10 cellular contexts compared by ENCODE assay signal in genomic region chr17:71071837-71072236, GRCh38.
DNase-seq lines count a peak whose midpoint lies in the region; ATAC-seq and TF ChIP-seq lines count a peak whose summit lies in the region.
"Had no signal": no experiment of that assay in that cellular context is flagged by ENCODE, and none has a peak within 500 bp of the region (broad histone marks: within the 10 kb centered on the region; RNA-seq: fewer than 3 reads in every experiment).

No MANE protein-coding gene starts in this region.

- H3K36me3 ChIP-seq in fibroblast of lung (ENCODE audit: control insufficient read depth, insufficient read depth, low read length) (no peaks in the 10 kb centered on the region), colonic mucosa (no peaks in the 10 kb centered on the region)

- CTCF ChIA-PET in activated CD4-positive, alpha-beta T cell treated with anti-CD3 and anti-CD28 coated beads, Interleukin-2, amount 10 ng/mL, durations not matched to agents 7 days and 5 days (lab: Charles Lee): no interaction called here
- CTCF ChIA-PET in RWPE1 (lab: Yijun Ruan, JAX): no interaction called here

- H3K9me3 ChIP-seq in fibroblast of lung (ENCODE audit: control insufficient read depth, insufficient read depth, low read depth, low read length) (no peaks in the 10 kb centered on the region), colonic mucosa (no peaks in the 10 kb centered on the region)

- H4K20me1 ChIP-seq in fibroblast of lung (ENCODE audit: control insufficient read depth, extremely low read depth, insufficient read depth, low read length): no peaks in the 10 kb centered on the region

- H3K9me3 Mint-ChIP-seq in activated CD4-positive, alpha-beta T cell treated with anti-CD3 and anti-CD28 coated beads, Interleukin-2, amount 10 ng/mL, durations not matched to agents 7 days and 5 days: peaks cover 4% of the 10 kb centered on the region
- peaks cover 7% of the 10 kb centered on the region for H3K9me3 Mint-ChIP-seq in stimulated activated memory B cell treated with anti-CD40 and anti-IgM and Interleukin-4, amounts not matched to agents 10 μg/mL and 1 μg/mL and 100 μg/mL, for 72 hours
- peaks cover 19% of the 10 kb centered on the region for H3K9me3 Mint-ChIP-seq in stimulated activated effector memory CD8-positive, alpha-beta T cell treated with anti-CD3 and anti-CD28 coated beads, Interleukin-12 subunit alpha, Interleukin-12 subunit beta, amount 100 ng/mL, for 72 hours

- no peaks in the 10 kb centered on the region for H3K79me2 ChIP-seq in fibroblast of lung (ENCODE audit: control insufficient read depth, insufficient read depth, low read length)

- H3K36me3 Mint-ChIP-seq in activated CD4-positive, alpha-beta T cell treated with anti-CD3 and anti-CD28 coated beads, Interleukin-2, amount 10 ng/mL, durations not matched to agents 7 days and 5 days (ENCODE audit: low read depth): no peaks in the 10 kb centered on the region
- no peaks in the 10 kb centered on the region for H3K36me3 Mint-ChIP-seq in stimulated activated memory B cell treated with anti-CD40 and anti-IgM and Interleukin-4, amounts not matched to agents 10 μg/mL and 1 μg/mL and 100 μg/mL, for 72 hours
- no peaks in the 10 kb centered on the region for H3K36me3 Mint-ChIP-seq in stimulated activated effector memory CD8-positive, alpha-beta T cell treated with anti-CD3 and anti-CD28 coated beads, Interleukin-12 subunit alpha, Interleukin-12 subunit beta, amount 100 ng/mL, for 72 hours

- peak overlapping the region; percentile 61 for H2AFZ ChIP-seq in fibroblast of lung (ENCODE audit: low read length)

- peak; percentile 5 for DNase-seq in activated CD4-positive, alpha-beta T cell treated with anti-CD3 and anti-CD28 coated beads for 48 hours
- no peak for DNase-seq in activated CD4-positive, alpha-beta T cell treated with anti-CD3 and anti-CD28 coated beads, Interleukin-2, amount 10 ng/mL, durations not matched to agents 7 days and 5 days
- peak; percentile 93 for DNase-seq in RWPE1 (ENCODE audit: low spot score)
- DNase-seq in fibroblast of lung (ENCODE audit: low read depth in 2 of 2): peak; percentile 99 to 100
- no peak for DNase-seq in colonic mucosa
- DNase-seq in GF-D8 (lab: John Stamatoyannopoulos, UW): no peak
- no peak for DNase-seq in stimulated activated effector memory CD8-positive, alpha-beta T cell treated with anti-CD3 and anti-CD28 coated beads, Interleukin-12 subunit alpha, Interleukin-12 subunit beta, amount 100 ng/mL, for 72 hours (ENCODE audit: low spot score in 2 of 2)
- DNase-seq: NCI-H1930 had no signal

- TF ChIP-seq CTCF in RWPE1 (conservative IDR thresholded peaks at IDR 0.05; ENCODE audit: low read depth) (no peak), fibroblast of lung (conservative IDR thresholded peaks at IDR 0.05 in 1 of 2, IDR thresholded peaks at IDR 0.05 in 1 of 2; ENCODE audit: low read depth in 1 of 2, low read length in 2 of 2) (peak in 1 of 2 donors; percentile 9), colonic mucosa (IDR thresholded peaks at IDR 0.05) (no peak)

- H3K4me1 ChIP-seq in fibroblast of lung (ENCODE audit: control insufficient read depth, extremely low read depth, insufficient read depth, low read length) (no peaks in the 10 kb centered on the region), colonic mucosa (no peaks in the 10 kb centered on the region)

- H3K9ac ChIP-seq in fibroblast of lung (ENCODE audit: insufficient read depth, low read length) (no peak overlapping the region), colonic mucosa (ENCODE audit: low read depth in 2 of 2, low read length in 2 of 2) (no peak overlapping the region)

- H3K27me3 Mint-ChIP-seq in activated CD4-positive, alpha-beta T cell treated with anti-CD3 and anti-CD28 coated beads, Interleukin-2, amount 10 ng/mL, durations not matched to agents 7 days and 5 days: no peaks in the 10 kb centered on the region
- no peaks in the 10 kb centered on the region for H3K27me3 Mint-ChIP-seq in stimulated activated memory B cell treated with anti-CD40 and anti-IgM and Interleukin-4, amounts not matched to agents 10 μg/mL and 1 μg/mL and 100 μg/mL, for 72 hours

- H3K4me1 Mint-ChIP-seq in activated CD4-positive, alpha-beta T cell treated with anti-CD3 and anti-CD28 coated beads, Interleukin-2, amount 10 ng/mL, durations not matched to agents 7 days and 5 days: no peaks in the 10 kb centered on the region
- no peaks in the 10 kb centered on the region for H3K4me1 Mint-ChIP-seq in stimulated activated memory B cell treated with anti-CD40 and anti-IgM and Interleukin-4, amounts not matched to agents 10 μg/mL and 1 μg/mL and 100 μg/mL, for 72 hours
- no peaks in the 10 kb centered on the region for H3K4me1 Mint-ChIP-seq in stimulated activated effector memory CD8-positive, alpha-beta T cell treated with anti-CD3 and anti-CD28 coated beads, Interleukin-12 subunit alpha, Interleukin-12 subunit beta, amount 100 ng/mL, for 72 hours

- H3K27me3 ChIP-seq in fibroblast of lung (ENCODE audit: control insufficient read depth, insufficient read depth, low read length): no peaks in the 10 kb centered on the region
- H3K27me3 ChIP-seq in colonic mucosa: no peaks in the 10 kb centered on the region

- peak overlapping the region; percentile 64 for H3K27ac ChIP-seq in RWPE1
- peak overlapping the region; percentile 83 for H3K27ac ChIP-seq in fibroblast of lung (ENCODE audit: insufficient read depth, low read length)
- no peak overlapping the region for H3K27ac ChIP-seq in colonic mucosa
- H3K27ac ChIP-seq: coronary artery had no signal

- H3K4me3 ChIP-seq in fibroblast of lung (replicated peaks in 1 of 4; ENCODE audit: control extremely low read depth in 1 of 4, insufficient read depth in 1 of 4, low read depth in 3 of 4, low read length in 4 of 4) (no peak overlapping the region), colonic mucosa (no peak overlapping the region)
- H3K4me3 ChIP-seq: coronary artery had no signal

- no peak overlapping the region for H3K4me3 Mint-ChIP-seq in activated CD4-positive, alpha-beta T cell treated with anti-CD3 and anti-CD28 coated beads, Interleukin-2, amount 10 ng/mL, durations not matched to agents 7 days and 5 days
- no peak overlapping the region for H3K4me3 Mint-ChIP-seq in stimulated activated memory B cell treated with anti-CD40 and anti-IgM and Interleukin-4, amounts not matched to agents 10 μg/mL and 1 μg/mL and 100 μg/mL, for 72 hours
- H3K4me3 Mint-ChIP-seq in stimulated activated effector memory CD8-positive, alpha-beta T cell treated with anti-CD3 and anti-CD28 coated beads, Interleukin-12 subunit alpha, Interleukin-12 subunit beta, amount 100 ng/mL, for 72 hours: no peak overlapping the region

- H3K27ac Mint-ChIP-seq in activated CD4-positive, alpha-beta T cell treated with anti-CD3 and anti-CD28 coated beads, Interleukin-2, amount 10 ng/mL, durations not matched to agents 7 days and 5 days: no peak overlapping the region
- H3K27ac Mint-ChIP-seq in stimulated activated memory B cell treated with anti-CD40 and anti-IgM and Interleukin-4, amounts not matched to agents 10 μg/mL and 1 μg/mL and 100 μg/mL, for 72 hours: no peak overlapping the region
- no peak overlapping the region for H3K27ac Mint-ChIP-seq in stimulated activated effector memory CD8-positive, alpha-beta T cell treated with anti-CD3 and anti-CD28 coated beads, Interleukin-12 subunit alpha, Interleukin-12 subunit beta, amount 100 ng/mL, for 72 hours

- POLR2A ChIA-PET in activated CD4-positive, alpha-beta T cell treated with anti-CD3 and anti-CD28 coated beads, Interleukin-2, amount 10 ng/mL, durations not matched to agents 7 days and 5 days (lab: Charles Lee): no interaction called here
- POLR2A ChIA-PET in RWPE1 (lab: Yijun Ruan, JAX; ENCODE audit: low non-redundant PET): no interaction called here

- peak overlapping the region; percentile 75 for H3K4me2 ChIP-seq in fibroblast of lung (ENCODE audit: extremely low read depth, insufficient read depth, low read length)

- ATAC-seq in stimulated activated memory B cell treated with anti-CD40 and anti-IgM and Interleukin-4, amounts not matched to agents 10 μg/mL and 1 μg/mL and 100 μg/mL, for 72 hours: peak; percentile 34
- ATAC-seq in stimulated activated effector memory CD8-positive, alpha-beta T cell treated with anti-CD3 and anti-CD28 coated beads, Interleukin-12 subunit alpha, Interleukin-12 subunit beta, amount 100 ng/mL, for 72 hours: no peak

- intact Hi-C loops in colonic mucosa (cut with DNase I): no loop called here

Comparison
In these comparisons a context has a peak if more than half of its experiments do, and no peak if none do; other contexts are left out.
1. DNase-seq: peak in activated CD4-positive, alpha-beta T cell treated with anti-CD3 and anti-CD28 coated beads for 48 hours (single experiment), RWPE1 (single experiment) and fibroblast of lung (2 of 2); none in activated CD4-positive, alpha-beta T cell treated with anti-CD3 and anti-CD28 coated beads, Interleukin-2, amount 10 ng/mL, durations not matched to agents 7 days and 5 days (single experiment), colonic mucosa (single experiment), GF-D8 (single experiment) and stimulated activated effector memory CD8-positive, alpha-beta T cell treated with anti-CD3 and anti-CD28 coated beads, Interleukin-12 subunit alpha, Interleukin-12 subunit beta, amount 100 ng/mL, for 72 hours (0 of 2).